ENCODE assay signal across 1 cellular context in the genomic region with DNA sequence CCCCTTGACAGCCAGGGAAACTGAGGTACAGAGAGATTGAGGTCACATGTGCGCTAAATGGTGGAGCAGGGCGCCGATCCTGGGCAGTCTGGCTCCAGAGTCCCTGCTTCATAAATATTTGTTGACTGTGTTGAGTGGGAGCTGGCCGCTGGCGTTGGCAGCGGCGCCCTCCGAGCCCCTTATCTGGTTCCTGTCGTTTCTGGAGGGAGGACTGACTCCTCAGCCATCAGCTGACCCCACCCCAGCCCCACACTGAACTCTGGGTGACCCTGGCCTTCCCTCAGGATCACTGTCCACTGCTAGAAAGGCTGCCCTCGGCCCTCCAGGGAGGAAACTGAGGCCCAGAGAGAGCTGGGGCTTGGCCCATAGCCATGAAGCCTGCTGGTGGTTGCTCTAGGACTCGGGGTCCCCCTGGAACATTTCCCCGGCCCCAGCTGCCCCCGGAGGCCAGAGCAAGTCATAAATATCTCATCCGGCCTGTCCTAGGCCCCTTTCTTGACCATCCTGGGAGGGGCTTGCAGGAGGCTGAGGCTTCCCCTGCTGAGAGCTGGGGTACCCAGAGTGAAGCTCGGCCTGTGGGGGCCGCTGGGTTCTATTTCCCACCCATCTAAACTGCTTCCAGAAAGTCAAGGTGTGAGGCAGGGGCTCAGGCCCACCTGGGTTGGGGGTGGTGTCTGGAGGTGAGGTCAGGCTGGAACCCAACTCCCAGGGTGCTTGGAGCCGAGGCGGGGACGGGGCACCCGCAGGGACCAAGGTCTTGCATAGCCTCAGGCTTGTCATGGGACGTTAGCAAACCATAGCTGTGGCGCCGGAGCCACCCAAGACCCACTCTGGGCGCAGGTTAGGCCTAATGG.
TF ChIP-seq lines count a peak whose summit lies in the region.

No MANE protein-coding gene starts in this region.

TF ChIP-seq in GM23338, 12 proteins besides CTCF, POLR2A, EP300 and RAD21:
- TF ChIP-seq ZNF462 (CRISPR knock-in tag; IDR thresholded peaks at IDR 0.05) (no peak), ETS1 (IDR thresholded peaks at IDR 0.05) (no peak), ZNF331 (CRISPR knock-in tag; IDR thresholded peaks at IDR 0.05; ENCODE audit: low read depth) (no peak), ZNF114 (CRISPR knock-in tag; IDR thresholded peaks at IDR 0.05) (no peak), EZH2 (IDR thresholded peaks at IDR 0.05; ENCODE audit: low read depth, unreplicated experiment) (no peak), JUNB (IDR thresholded peaks at IDR 0.05; ENCODE audit: unreplicated experiment) (no peak), STAT1 (IDR thresholded peaks at IDR 0.05; ENCODE audit: unreplicated experiment) (no peak), REST (IDR thresholded peaks at IDR 0.05; ENCODE audit: unreplicated experiment) (no peak)
